ENCODE assay signal across 21 cellular contexts in the genomic region with DNA sequence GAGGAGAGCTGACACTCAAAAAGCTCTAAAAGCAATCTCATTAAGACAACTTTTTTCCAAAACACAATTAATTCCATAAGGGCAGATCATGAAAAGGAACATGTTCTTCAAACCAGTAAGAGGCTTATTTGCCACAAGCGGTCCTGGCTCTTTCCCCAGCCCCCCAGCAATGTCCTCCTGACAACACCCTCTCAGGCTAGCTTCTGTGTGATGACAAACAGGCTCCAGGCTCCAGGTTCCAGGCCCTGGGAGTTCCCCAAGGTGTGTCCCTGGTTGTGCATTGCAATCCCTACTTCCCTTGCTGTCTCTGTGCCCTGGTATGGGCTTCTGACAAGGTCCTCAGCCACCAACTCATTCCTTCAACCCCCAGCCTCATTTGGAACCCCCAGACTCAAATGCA. TPM values are rescaled to one million over a fixed set of nuclear protein-coding genes. Genes with fewer than 3 reads are reported as not detected.
DNase-seq lines count a peak whose midpoint lies in the region; ATAC-seq and TF ChIP-seq lines count a peak whose summit lies in the region.
"Had no signal": no experiment of that assay in that cellular context is flagged by ENCODE, and none has a peak within 500 bp of the region (broad histone marks: within the 10 kb centered on the region; RNA-seq: fewer than 3 reads in every experiment).

No MANE protein-coding gene starts in this region.

- H3K36me3 ChIP-seq in osteoblast (ENCODE audit: insufficient read depth, low read length): no peaks in the 10 kb centered on the region
- H3K36me3 ChIP-seq: SJSA1 had no signal

- H3K27ac ChIP-seq in osteoblast (ENCODE audit: low read depth, low read length): no peak overlapping the region
- H3K27ac ChIP-seq: C4-2B, RWPE1, SJSA1 had no signal

- peaks cover 21% of the 10 kb centered on the region for H3K36me3 Mint-ChIP-seq in activated CD4-positive, alpha-beta T cell treated with anti-CD3 and anti-CD28 coated beads, Interleukin-2, amount 10 ng/mL, durations not matched to agents 7 days and 5 days (ENCODE audit: low read depth)
- peaks cover 23% of the 10 kb centered on the region for H3K36me3 Mint-ChIP-seq in T-cell

- TF ChIP-seq CTCF in osteoblast (IDR thresholded peaks at IDR 0.05; ENCODE audit: extremely low read depth, low read depth, low read length): no peak

- ATAC-seq in T-cell (replicated peaks in 1 of 4) (no peak), HG02588 (IDR thresholded peaks at IDR 0.05; ENCODE audit: unreplicated experiment) (no peak), GM21786 (IDR thresholded peaks at IDR 0.05; ENCODE audit: unreplicated experiment) (no peak)
- ATAC-seq: GM12878, HepG2 had no signal

- no peaks in the 10 kb centered on the region for H3K27me3 Mint-ChIP-seq in activated CD4-positive, alpha-beta T cell treated with anti-CD3 and anti-CD28 coated beads, Interleukin-2, amount 10 ng/mL, durations not matched to agents 7 days and 5 days
- H3K27me3 Mint-ChIP-seq in T-cell: no peaks in the 10 kb centered on the region

- H3K4me3 Mint-ChIP-seq in activated CD4-positive, alpha-beta T cell treated with anti-CD3 and anti-CD28 coated beads, Interleukin-2, amount 10 ng/mL, durations not matched to agents 7 days and 5 days: no peak overlapping the region
- H3K4me3 Mint-ChIP-seq in T-cell: no peak overlapping the region

- POLR2A ChIA-PET in activated CD4-positive, alpha-beta T cell treated with anti-CD3 and anti-CD28 coated beads, Interleukin-2, amount 10 ng/mL, durations not matched to agents 7 days and 5 days (lab: Charles Lee): interaction anchor here (0.7 kb wide), 1 partner anchor 31 kb away, joined by 3 read pairs; no protein-coding TSS in a partner anchor
- POLR2A ChIA-PET in T-cell (lab: Charles Lee): interaction anchor here in 1 of 2 donors (0.6 kb wide), 1 partner anchor 18 kb away, joined by 8 read pairs; no protein-coding TSS in a partner anchor

- no peak for DNase-seq in activated CD4-positive, alpha-beta T cell treated with anti-CD3 and anti-CD28 coated beads, Interleukin-2, amount 10 ng/mL, durations not matched to agents 7 days and 5 days
- DNase-seq in activated CD4-positive, alpha-beta T cell treated with anti-CD3 and anti-CD28 coated beads for 4 hours: no peak
- DNase-seq in D341Med (ENCODE audit: low spot score) (peak; percentile 22), T-cell (no peak), osteoblast (ENCODE audit: insufficient read length, low spot score, missing footprints) (peak; percentile 34), HUDEP-2 (lab: John Stamatoyannopoulos, UW; ENCODE audit: unreplicated experiment in 76 of 76) (no peak)
- DNase-seq: 8988T, Caco-2, DMS53, GOT3, MM.1S, NCI-H1105, NCI-H187, NCI-H446 treated with DMSO at 0.1 percent for 48 hours had no signal

- H3K27me3 ChIP-seq in osteoblast (ENCODE audit: insufficient read depth, low read length): no peaks in the 10 kb centered on the region

- no peaks in the 10 kb centered on the region for H3K4me1 ChIP-seq in osteoblast (ENCODE audit: insufficient read depth, low read length)
- H3K4me1 ChIP-seq: Caco-2, SJSA1 had no signal

- no peak overlapping the region for H2AFZ ChIP-seq in osteoblast (ENCODE audit: low read length)

- no peaks in the 10 kb centered on the region for H3K9me3 ChIP-seq in osteoblast (ENCODE audit: low read depth, low read length)
- H3K9me3 ChIP-seq: Caco-2, SJSA1 had no signal

- peaks cover 28% of the 10 kb centered on the region for H3K4me1 Mint-ChIP-seq in activated CD4-positive, alpha-beta T cell treated with anti-CD3 and anti-CD28 coated beads, Interleukin-2, amount 10 ng/mL, durations not matched to agents 7 days and 5 days
- H3K4me1 Mint-ChIP-seq in T-cell: peaks cover 29 to 43% (median 38%) of the 10 kb centered on the region in 3 donors

- CTCF ChIA-PET in activated CD4-positive, alpha-beta T cell treated with anti-CD3 and anti-CD28 coated beads, Interleukin-2, amount 10 ng/mL, durations not matched to agents 7 days and 5 days (lab: Charles Lee): interaction anchor here (1.4 kb wide), 1 partner anchor 229 kb away, joined by 4 read pairs; no protein-coding TSS in a partner anchor
- CTCF ChIA-PET in T-cell (lab: Charles Lee): interaction anchor here in 1 of 2 donors (0.6 to 0.8 kb wide), 2 partner anchors 495 to 865 kb away, joined by 4 to 6 read pairs; no protein-coding TSS in a partner anchor

- H3K79me2 ChIP-seq in osteoblast (ENCODE audit: insufficient read depth, low read length): no peaks in the 10 kb centered on the region

- peak overlapping the region; percentile 31 for H3K27ac Mint-ChIP-seq in activated CD4-positive, alpha-beta T cell treated with anti-CD3 and anti-CD28 coated beads, Interleukin-2, amount 10 ng/mL, durations not matched to agents 7 days and 5 days
- H3K27ac Mint-ChIP-seq in T-cell: peak overlapping the region; percentile 36 to 52

- H4K20me1 ChIP-seq in osteoblast (ENCODE audit: insufficient read depth, low read length): no peaks in the 10 kb centered on the region

- H3K4me2 ChIP-seq in osteoblast (ENCODE audit: insufficient read depth, low read length): no peak overlapping the region

- H3K4me3 ChIP-seq in osteoblast (ENCODE audit: insufficient read depth, low read length): no peak overlapping the region
- H3K4me3 ChIP-seq: GM12878, SJSA1 had no signal

- H3K9me3 Mint-ChIP-seq in activated CD4-positive, alpha-beta T cell treated with anti-CD3 and anti-CD28 coated beads, Interleukin-2, amount 10 ng/mL, durations not matched to agents 7 days and 5 days: no peaks in the 10 kb centered on the region
- no peaks in the 10 kb centered on the region for H3K9me3 Mint-ChIP-seq in T-cell

RNA-seq across cellular contexts. Expression of a gene that starts 8.9 kb away (rescaled TPM):
- total RNA-seq in activated CD4-positive, alpha-beta T cell treated with anti-CD3 and anti-CD28 coated beads, Interleukin-2, amount 10 ng/mL, durations not matched to agents 7 days and 5 days: 10 to 100 TPM; 16.0 to 18.7 TPM
- 10 to 100 TPM in 3 of 5 donors, 1 to 10 TPM in 2; 5.6 to 18.7 (median 14.2) TPM for total RNA-seq in T-cell
- 2.1 and 2.9 TPM in 2 replicates for total RNA-seq in osteoblast
- total RNA-seq: SJSA1 had no signal

Comparison
In these comparisons a context has a peak if more than half of its experiments do, and no peak if none do; other contexts are left out.
1. DNase-seq: peak in D341Med (single experiment) and osteoblast (single experiment); none in activated CD4-positive, alpha-beta T cell treated with anti-CD3 and anti-CD28 coated beads, Interleukin-2, amount 10 ng/mL, durations not matched to agents 7 days and 5 days (single experiment), activated CD4-positive, alpha-beta T cell treated with anti-CD3 and anti-CD28 coated beads for 4 hours (0 of 2), T-cell (0 of 34) and HUDEP-2 (0 of 76).